In the genomic region with DNA sequence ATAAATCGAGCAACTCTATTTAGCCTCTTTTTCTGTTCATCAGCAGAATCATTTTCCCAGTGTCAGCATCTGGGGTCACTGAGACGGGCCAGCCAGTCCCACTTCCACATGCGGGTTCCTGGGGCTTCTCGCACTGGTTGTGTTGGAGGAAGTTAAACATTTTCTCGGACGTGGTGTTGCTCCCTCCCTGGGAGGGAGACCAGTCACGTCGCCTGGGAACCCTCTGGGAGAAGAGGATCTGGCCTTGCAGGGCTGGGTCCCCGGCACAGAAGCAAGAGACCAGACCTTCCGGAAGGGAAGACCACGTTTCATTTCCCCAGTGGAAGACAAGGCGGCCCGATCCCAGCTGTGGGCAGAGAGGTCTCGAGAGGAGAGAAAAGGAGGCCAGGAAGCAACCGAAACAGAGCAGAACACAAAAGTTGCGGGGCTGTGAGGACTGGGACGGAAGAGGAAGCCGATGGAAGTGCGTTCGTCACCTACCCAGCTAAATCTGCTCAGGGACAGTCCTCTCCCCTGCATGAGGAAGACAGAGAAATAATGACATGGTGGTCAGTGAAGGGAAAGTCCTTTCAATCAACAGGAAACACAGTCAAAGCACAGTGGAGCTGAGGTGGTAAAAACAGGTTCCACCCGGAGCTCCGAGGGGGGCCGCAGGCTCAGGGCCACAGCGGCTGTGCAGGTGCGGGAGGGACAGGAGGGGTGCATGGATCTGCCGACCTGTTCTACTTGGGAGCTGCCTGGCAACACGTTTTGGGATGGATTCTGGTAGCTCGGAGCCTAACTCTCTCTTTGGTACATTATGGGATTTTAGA, we compare ENCODE assay signal across 1 cellular context.
TF ChIP-seq lines count a peak whose summit lies in the region.

No MANE protein-coding gene starts in this region.

TF ChIP-seq in H1, 55 proteins besides CTCF, POLR2A, EP300 and RAD21 (continued from another document):
- TF ChIP-seq, protein P1, sequence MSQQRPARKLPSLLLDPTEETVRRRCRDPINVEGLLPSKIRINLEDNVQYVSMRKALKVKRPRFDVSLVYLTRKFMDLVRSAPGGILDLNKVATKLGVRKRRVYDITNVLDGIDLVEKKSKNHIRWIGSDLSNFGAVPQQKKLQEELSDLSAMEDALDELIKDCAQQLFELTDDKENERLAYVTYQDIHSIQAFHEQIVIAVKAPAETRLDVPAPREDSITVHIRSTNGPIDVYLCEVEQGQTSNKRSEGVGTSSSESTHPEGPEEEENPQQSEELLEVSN (IDR thresholded peaks at IDR 0.05), result no peak
- TF ChIP-seq RXRA (IDR thresholded peaks at IDR 0.05; ENCODE audit: insufficient read depth, low read depth, low read length), result no peak
- no peak for TF ChIP-seq EZH2 (IDR thresholded peaks at IDR 0.05; ENCODE audit: low read depth, low read length, severe bottlenecking)
- TF ChIP-seq ASH2L (IDR thresholded peaks at IDR 0.05; ENCODE audit: low read length), result no peak
- no peak for TF ChIP-seq KDM4A (IDR thresholded peaks at IDR 0.05; ENCODE audit: low read depth, low read length, severe bottlenecking)
- TF ChIP-seq RFX5 (IDR thresholded peaks at IDR 0.05; ENCODE audit: borderline replicate concordance, low read depth, low read length), result no peak
- TF ChIP-seq TBP (IDR thresholded peaks at IDR 0.05; ENCODE audit: low read depth, low read length), result no peak
- TF ChIP-seq JUND (IDR thresholded peaks at IDR 0.05; ENCODE audit: low read length), result no peak
- TF ChIP-seq GTF2F1 (IDR thresholded peaks at IDR 0.05; ENCODE audit: borderline replicate concordance, low read depth, low read length), result no peak
- no peak for TF ChIP-seq SIN3A (conservative IDR thresholded peaks at IDR 0.05 in 1 of 2, IDR thresholded peaks at IDR 0.05 in 1 of 2; ENCODE audit: low read depth in 1 of 2, low read length in 2 of 2)
- TF ChIP-seq JUN (IDR thresholded peaks at IDR 0.05; ENCODE audit: low read depth, low read length), result no peak
- TF ChIP-seq POLR2AphosphoS5 (IDR thresholded peaks at IDR 0.05; ENCODE audit: low read depth, low read length), result no peak
- no peak for TF ChIP-seq SRF (IDR thresholded peaks at IDR 0.05; ENCODE audit: low read depth, low read length)
- no peak for TF ChIP-seq CHD2 (IDR thresholded peaks at IDR 0.05; ENCODE audit: low read length)
- TF ChIP-seq SIRT6 (IDR thresholded peaks at IDR 0.05; ENCODE audit: low read length), result no peak
- no peak for TF ChIP-seq CTBP2 (IDR thresholded peaks at IDR 0.05; ENCODE audit: borderline replicate concordance, insufficient read depth, insufficient read length, low read length)
